In genomic region chr9:101097210-101097609, GRCh38 we compare ENCODE assay signal across 24 cellular contexts.
"Had no signal": no experiment of that assay in that cellular context is flagged by ENCODE, and none has a peak within 500 bp of the region (broad histone marks: within the 10 kb centered on the region; RNA-seq: fewer than 3 reads in every experiment).

No MANE protein-coding gene starts in this region.

- FAIRE-seq: astrocyte had no signal

- DNase-seq: activated CD4-positive, alpha-beta T cell treated with anti-CD3 and anti-CD28 coated beads for 36 hours; activated CD4-positive, alpha-beta T cell treated with anti-CD3 and anti-CD28 coated beads, Interleukin-2, amount 10 ng/mL, durations not matched to agents 7 days and 5 days; activated CD4-positive, alpha-beta T cell treated with anti-CD3 and anti-CD28 coated beads, Interleukin-2, amount 50 U/mL, for 48 hours; activated CD8-positive, alpha-beta T cell treated with anti-CD3 and anti-CD28 coated beads, Interleukin-2, amount 10 ng/mL, durations not matched to agents 7 days and 5 days; activated gamma-delta T cell treated with Interleukin-2 at 50 U/mL for 16 hours; activated naive CD4-positive, alpha-beta T cell treated with anti-CD3 and anti-CD28 coated beads for 36 hours; activated T-cell treated with anti-CD3 and anti-CD28 coated beads, Interleukin-2, amount 50 U/mL, for 4 hours; adrenal gland; body of pancreas; NCI-H1048; NCI-H1105 treated with DMSO at 0.1 percent for 48 hours; NCI-H1436; NCI-H1694; NCI-H1930; NCI-H2081 treated with DMSO at 0.1 percent for 48 hours; NCI-H345; NCI-H524 treated with DMSO at 0.1 percent for 48 hours; NCI-H748 treated with DMSO at 0.1 percent for 48 hours; SHP77; SJCRH30; T1000 had no signal

- H3K4me3 ChIP-seq: adrenal gland, body of pancreas, breast epithelium, SJCRH30, SK-N-MC had no signal

- H3K27ac ChIP-seq: adrenal gland, body of pancreas, breast epithelium, SJCRH30, SK-N-MC had no signal
